In genomic region chr13:32905864-32906180, GRCh38 we compare ENCODE assay signal across 10 cellular contexts.
DNase-seq lines count a peak whose midpoint lies in the region; TF ChIP-seq lines count a peak whose summit lies in the region.
"Had no signal": no experiment of that assay in that cellular context is flagged by ENCODE, and none has a peak within 500 bp of the region (broad histone marks: within the 10 kb centered on the region; RNA-seq: fewer than 3 reads in every experiment).

No MANE protein-coding gene starts in this region.

- TF ChIP-seq POLR2A in spleen (IDR thresholded peaks at IDR 0.05) = no peak

- no peaks in the 10 kb centered on the region for H3K36me3 Mint-ChIP-seq in activated T-cell treated with anti-CD3 and anti-CD28 coated beads, Interleukin-2, amount 50 U/mL, for 24 hours (ENCODE audit: low read depth)
- no peaks in the 10 kb centered on the region for H3K36me3 Mint-ChIP-seq in glutamatergic neuron (ENCODE audit: unreplicated experiment)

- H3K4me3 ChIP-seq in SJCRH30 (no peak overlapping the region), stomach smooth muscle (ENCODE audit: low read length in 2 of 2) (no peak overlapping the region), spleen (no peak overlapping the region)

- TF ChIP-seq CTCF in glutamatergic neuron (IDR thresholded peaks at IDR 0.05; ENCODE audit: partially characterized antibody, unreplicated experiment) (no peak), spleen (IDR thresholded peaks at IDR 0.05 in 8 of 11, conservative IDR thresholded peaks at IDR 0.05 in 3 of 11) (no peak)

- H3K4me1 ChIP-seq in SJCRH30 (peaks cover 3% of the 10 kb centered on the region; the same call in 1 of the 2 replicates), stomach smooth muscle (ENCODE audit: control insufficient read depth, insufficient read depth, low read length) (peaks cover 22% of the 10 kb centered on the region), spleen (peaks cover 0 to 17% (median 0%) of the 10 kb centered on the region in 6 donors)

- no peaks in the 10 kb centered on the region for H3K9me3 Mint-ChIP-seq in activated T-cell treated with anti-CD3 and anti-CD28 coated beads, Interleukin-2, amount 50 U/mL, for 24 hours
- peaks cover 3% of the 10 kb centered on the region for H3K9me3 Mint-ChIP-seq in glutamatergic neuron (ENCODE audit: unreplicated experiment)
- H3K9me3 Mint-ChIP-seq: endodermal cell had no signal

- H3K36me3 ChIP-seq in SJCRH30 (no peaks in the 10 kb centered on the region), stomach smooth muscle (ENCODE audit: control insufficient read depth in 2 of 2, insufficient read depth in 2 of 2, low read length in 2 of 2) (no peaks in the 10 kb centered on the region), spleen (no peaks in the 10 kb centered on the region)

- no peaks in the 10 kb centered on the region for H3K27me3 ChIP-seq in SJCRH30
- H3K27me3 ChIP-seq in stomach smooth muscle (ENCODE audit: control insufficient read depth in 1 of 2, insufficient read depth in 2 of 2, low read length in 2 of 2) = no peaks in the 10 kb centered on the region
- H3K27me3 ChIP-seq in spleen (replicated peaks in 1 of 7) = no peaks in the 10 kb centered on the region

- H3K9ac ChIP-seq in stomach smooth muscle (ENCODE audit: low read length in 2 of 2) = no peak overlapping the region

- no peak for DNase-seq in activated T-cell treated with anti-CD3 and anti-CD28 coated beads, Interleukin-2, amount 50 U/mL, for 24 hours
- DNase-seq in activated T-cell treated with anti-CD3 and anti-CD28 coated beads for 4 hours (no peak), SJCRH30 (peak; percentile 34 to 61), glutamatergic neuron (no peak), SIG-M5 treated with dmso at 0.1 percent for 504 hours (lab: John Stamatoyannopoulos, UW; ENCODE audit: unreplicated experiment) (no peak), HT-29 (ENCODE audit: low spot score) (no peak), spleen (no peak)
- DNase-seq: endodermal cell; naive thymus-derived CD4-positive, alpha-beta T cell had no signal

- peak overlapping the region; percentile 94 for H3K27ac Mint-ChIP-seq in activated T-cell treated with anti-CD3 and anti-CD28 coated beads, Interleukin-2, amount 50 U/mL, for 24 hours
- peak overlapping the region; percentile 52 for H3K27ac Mint-ChIP-seq in glutamatergic neuron (ENCODE audit: unreplicated experiment)
- H3K27ac Mint-ChIP-seq: endodermal cell had no signal

- H3K27ac ChIP-seq in SJCRH30 (no peak overlapping the region), stomach smooth muscle (ENCODE audit: low read length) (peak overlapping the region; percentile 4), spleen (no peak overlapping the region)

- H3K27me3 Mint-ChIP-seq in activated T-cell treated with anti-CD3 and anti-CD28 coated beads, Interleukin-2, amount 50 U/mL, for 24 hours = peaks cover 3% of the 10 kb centered on the region
- H3K27me3 Mint-ChIP-seq in glutamatergic neuron (ENCODE audit: unreplicated experiment) = no peaks in the 10 kb centered on the region

- WGBS in spleen, 5 donors = 31 to 46% (median 38%) methylated on average over 4 of the region's 4 CpGs

- intact Hi-C loops in spleen (cut with DNase I; ENCODE audit: low total_unique reads) = no loop called here

- peaks cover 30% of the 10 kb centered on the region for H3K4me1 Mint-ChIP-seq in activated T-cell treated with anti-CD3 and anti-CD28 coated beads, Interleukin-2, amount 50 U/mL, for 24 hours (ENCODE audit: low read depth)
- H3K4me1 Mint-ChIP-seq in glutamatergic neuron (ENCODE audit: low read depth, unreplicated experiment) = peaks cover 13% of the 10 kb centered on the region

- H3K9me3 ChIP-seq in SJCRH30 (replicated peaks) = no peaks in the 10 kb centered on the region
- peaks cover 0 to 3% of the 10 kb centered on the region in 2 donors for H3K9me3 ChIP-seq in stomach smooth muscle (ENCODE audit: control insufficient read depth in 2 of 2, low read length in 2 of 2)
- H3K9me3 ChIP-seq in spleen = no peaks in the 10 kb centered on the region

- H3K4me3 Mint-ChIP-seq in activated T-cell treated with anti-CD3 and anti-CD28 coated beads, Interleukin-2, amount 50 U/mL, for 24 hours = peak overlapping the region; percentile 56
- no peak overlapping the region for H3K4me3 Mint-ChIP-seq in glutamatergic neuron (ENCODE audit: unreplicated experiment)
- H3K4me3 Mint-ChIP-seq: endodermal cell had no signal

Comparison
In these comparisons a context has a peak if more than half of its experiments do, and no peak if none do; other contexts are left out.
1. DNase-seq: peak in SJCRH30 (2 of 2); none in activated T-cell treated with anti-CD3 and anti-CD28 coated beads, Interleukin-2, amount 50 U/mL, for 24 hours (single experiment), activated T-cell treated with anti-CD3 and anti-CD28 coated beads for 4 hours (single experiment), glutamatergic neuron (single experiment), SIG-M5 treated with dmso at 0.1 percent for 504 hours (single experiment), HT-29 (single experiment) and spleen (single experiment).